ENCODE assay signal across 1 cellular context in the genomic region with DNA sequence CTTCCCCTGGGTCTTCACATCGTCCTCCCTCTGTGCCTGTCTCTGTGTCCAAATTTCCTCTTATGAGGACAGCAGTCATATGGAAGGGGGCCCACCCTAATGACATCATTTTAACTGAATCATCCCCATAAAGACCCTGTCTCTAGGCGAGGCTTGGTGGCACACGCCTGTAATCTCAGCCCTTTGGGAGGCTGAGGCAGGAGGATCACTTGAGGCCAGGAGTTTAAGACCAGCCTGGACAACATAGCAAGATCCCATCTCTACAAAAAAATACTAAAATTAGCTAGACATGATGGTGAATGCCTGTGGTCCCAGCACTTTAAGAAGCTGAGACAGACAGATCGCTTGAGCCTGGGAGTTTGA.
A peak's percentile ranks its signal among the peaks of the same experiment; 100 is the strongest.
TF ChIP-seq lines count a peak whose summit lies in the region.

No MANE protein-coding gene starts in this region.

TF ChIP-seq in GM12878, 131 proteins besides CTCF, POLR2A, EP300 and RAD21:
- TF ChIP-seq, protein P1, sequence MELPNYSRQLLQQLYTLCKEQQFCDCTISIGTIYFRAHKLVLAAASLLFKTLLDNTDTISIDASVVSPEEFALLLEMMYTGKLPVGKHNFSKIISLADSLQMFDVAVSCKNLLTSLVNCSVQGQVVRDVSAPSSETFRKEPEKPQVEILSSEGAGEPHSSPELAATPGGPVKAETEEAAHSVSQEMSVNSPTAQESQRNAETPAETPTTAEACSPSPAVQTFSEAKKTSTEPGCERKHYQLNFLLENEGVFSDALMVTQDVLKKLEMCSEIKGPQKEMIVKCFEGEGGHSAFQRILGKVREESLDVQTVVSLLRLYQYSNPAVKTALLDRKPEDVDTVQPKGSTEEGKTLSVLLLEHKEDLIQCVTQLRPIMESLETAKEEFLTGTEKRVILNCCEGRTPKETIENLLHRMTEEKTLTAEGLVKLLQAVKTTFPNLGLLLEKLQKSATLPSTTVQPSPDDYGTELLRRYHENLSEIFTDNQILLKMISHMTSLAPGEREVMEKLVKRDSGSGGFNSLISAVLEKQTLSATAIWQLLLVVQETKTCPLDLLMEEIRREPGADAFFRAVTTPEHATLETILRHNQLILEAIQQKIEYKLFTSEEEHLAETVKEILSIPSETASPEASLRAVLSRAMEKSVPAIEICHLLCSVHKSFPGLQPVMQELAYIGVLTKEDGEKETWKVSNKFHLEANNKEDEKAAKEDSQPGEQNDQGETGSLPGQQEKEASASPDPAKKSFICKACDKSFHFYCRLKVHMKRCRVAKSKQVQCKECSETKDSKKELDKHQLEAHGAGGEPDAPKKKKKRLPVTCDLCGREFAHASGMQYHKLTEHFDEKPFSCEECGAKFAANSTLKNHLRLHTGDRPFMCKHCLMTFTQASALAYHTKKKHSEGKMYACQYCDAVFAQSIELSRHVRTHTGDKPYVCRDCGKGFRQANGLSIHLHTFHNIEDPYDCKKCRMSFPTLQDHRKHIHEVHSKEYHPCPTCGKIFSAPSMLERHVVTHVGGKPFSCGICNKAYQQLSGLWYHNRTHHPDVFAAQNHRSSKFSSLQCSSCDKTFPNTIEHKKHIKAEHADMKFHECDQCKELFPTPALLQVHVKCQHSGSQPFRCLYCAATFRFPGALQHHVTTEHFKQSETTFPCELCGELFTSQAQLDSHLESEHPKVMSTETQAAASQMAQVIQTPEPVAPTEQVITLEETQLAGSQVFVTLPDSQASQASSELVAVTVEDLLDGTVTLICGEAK (IDR thresholded peaks at IDR 0.05; ENCODE audit: borderline replicate concordance): 0 out of 2 replicates have a peak, but pooled peaks have one; percentile 17
- TF ChIP-seq ATF7 (IDR thresholded peaks at IDR 0.05; ENCODE audit: low read depth) (peak; percentile 71), NR2C2 (IDR thresholded peaks at IDR 0.05; ENCODE audit: borderline replicate concordance, control insufficient read depth, insufficient read length, low read depth) (no peak)
